In genomic region chr7:148289630-148290029, GRCh38 we compare ENCODE assay signal across 15 cellular contexts.
DNase-seq lines count a peak whose midpoint lies in the region; ATAC-seq and TF ChIP-seq lines count a peak whose summit lies in the region.
"Had no signal": no experiment of that assay in that cellular context is flagged by ENCODE, and none has a peak within 500 bp of the region (broad histone marks: within the 10 kb centered on the region; RNA-seq: fewer than 3 reads in every experiment).

No MANE protein-coding gene starts in this region.

- H3K4me1 ChIP-seq in smooth muscle cell (ENCODE audit: low read depth) (peaks cover 5% of the 10 kb centered on the region), suprapubic skin (no peaks in the 10 kb centered on the region)
- H3K4me1 ChIP-seq: body of pancreas, right lobe of liver, uterus had no signal

- DNase-seq in NCI-H69 (lab: John Stamatoyannopoulos, UW) (peak; percentile 18), smooth muscle cell (lab: John Stamatoyannopoulos, UW; ENCODE audit: unreplicated experiment) (no peak), suprapubic skin (ENCODE audit: low spot score in 2 of 2) (no peak), NCI-H2081 treated with DMSO at 0.1 percent for 48 hours (lab: John Stamatoyannopoulos, UW) (no peak)
- DNase-seq in stimulated activated CD4-positive, alpha-beta T cell treated with anti-CD3 and anti-CD28 coated beads, Interleukin-2, amount 100 ng/mL, for 24 hours: no peak
- DNase-seq: activated naive CD4-positive, alpha-beta T cell treated with Interleukin-2 at 50 U/mL for 16 hours; body of pancreas; NCI-H1092 treated with DMSO at 0.1 percent for 48 hours; nephron progenitor cell; right lobe of liver; stimulated activated naive CD8-positive, alpha-beta T cell treated with anti-CD3 and anti-CD28 coated beads, Interleukin-15, Interleukin-2, amounts not matched to agents 100 U/mL and 50 U/mL, for 24 hours; uterus had no signal

- no peak for TF ChIP-seq CTCF in smooth muscle cell (IDR thresholded peaks at IDR 0.05; ENCODE audit: borderline replicate concordance, insufficient read depth, poor library complexity, severe bottlenecking)
- no peak for TF ChIP-seq CTCF in suprapubic skin (IDR thresholded peaks at IDR 0.05)

- H3K4me3 ChIP-seq in smooth muscle cell (no peak overlapping the region), suprapubic skin (no peak overlapping the region)
- H3K4me3 ChIP-seq: body of pancreas, GM23338, right lobe of liver, uterus had no signal

- H3F3A ChIP-seq in smooth muscle cell (ENCODE audit: low read depth): no peaks in the 10 kb centered on the region

- ATAC-seq in GM18519 (IDR thresholded peaks at IDR 0.05; ENCODE audit: low FRiP score, unreplicated experiment) (peak; percentile 91), HG02759 (IDR thresholded peaks at IDR 0.05; ENCODE audit: unreplicated experiment) (peak; percentile 58)
- ATAC-seq: body of pancreas; GM23338; stimulated activated naive CD8-positive, alpha-beta T cell treated with anti-CD3 and anti-CD28 coated beads, Interleukin-15, Interleukin-2, amounts not matched to agents 100 U/mL and 50 U/mL, for 24 hours had no signal

- H3K9me3 ChIP-seq in smooth muscle cell (replicated peaks; ENCODE audit: low read depth) (no peaks in the 10 kb centered on the region), suprapubic skin (no peaks in the 10 kb centered on the region)
- H3K9me3 ChIP-seq: body of pancreas, right lobe of liver, uterus had no signal

- no peaks in the 10 kb centered on the region for H3K79me2 ChIP-seq in smooth muscle cell (ENCODE audit: low read depth)

- H2AFZ ChIP-seq in smooth muscle cell (ENCODE audit: low read depth): no peak overlapping the region
- H2AFZ ChIP-seq: GM23338 had no signal

- no peaks in the 10 kb centered on the region for H4K20me1 ChIP-seq in smooth muscle cell (ENCODE audit: low read depth)

- WGBS in smooth muscle cell (ENCODE audit: low lambda C conversion rate): 0% methylated on average over 1 of the region's 1 CpG
- WGBS in suprapubic skin: 38% methylated on average over 1 of the region's 1 CpG

- no peak overlapping the region for H3K4me2 ChIP-seq in smooth muscle cell

- no peak for TF ChIP-seq EP300 in suprapubic skin (IDR thresholded peaks at IDR 0.05)

- H3K27ac ChIP-seq in smooth muscle cell (ENCODE audit: low read depth) (peak overlapping the region; percentile 46), suprapubic skin (no peak overlapping the region)
- H3K27ac ChIP-seq: body of pancreas, right lobe of liver, uterus had no signal

- no peak for TF ChIP-seq POLR2A in suprapubic skin (IDR thresholded peaks at IDR 0.05)

- no peak overlapping the region for H3K9ac ChIP-seq in smooth muscle cell (ENCODE audit: low read depth)

- no peaks in the 10 kb centered on the region for H3K27me3 ChIP-seq in smooth muscle cell (ENCODE audit: low read depth)
- H3K27me3 ChIP-seq in suprapubic skin: no peaks in the 10 kb centered on the region
- H3K27me3 ChIP-seq: right lobe of liver, uterus had no signal

- no peaks in the 10 kb centered on the region for H3K36me3 ChIP-seq in smooth muscle cell (ENCODE audit: low read depth)
- no peaks in the 10 kb centered on the region for H3K36me3 ChIP-seq in suprapubic skin
- H3K36me3 ChIP-seq: right lobe of liver, uterus had no signal
